ENCODE assay signal across 19 cellular contexts in genomic region chr3:28139967-28140634, GRCh38.
A peak's percentile ranks its signal among the peaks of the same experiment; 100 is the strongest.
DNase-seq lines count a peak whose midpoint lies in the region; ATAC-seq, FAIRE-seq and TF ChIP-seq lines count a peak whose summit lies in the region.
"Had no signal": no experiment of that assay in that cellular context is flagged by ENCODE, and none has a peak within 500 bp of the region (broad histone marks: within the 10 kb centered on the region; RNA-seq: fewer than 3 reads in every experiment).

No MANE protein-coding gene starts in this region.

- H3K9ac ChIP-seq in endodermal cell (ENCODE audit: extremely low read depth, low read length, poor library complexity, severe bottlenecking) = no peak overlapping the region
- H3K9ac ChIP-seq: BLaER1 treated with 17β-estradiol and CSF1 and Interleukin-3, amounts not matched to agents 10 nM and 100 nM had no signal

- no peak overlapping the region for H3K4me3 Mint-ChIP-seq in endodermal cell

- no peak for TF ChIP-seq EP300 in upper lobe of left lung (IDR thresholded peaks at IDR 0.05)

- H3K9me3 Mint-ChIP-seq in endodermal cell = no peaks in the 10 kb centered on the region

- intact Hi-C loops in right cardiac atrium (cut with DNase I) = no loop called here

- peaks cover under 1% of the 10 kb centered on the region for H3K4me1 Mint-ChIP-seq in endodermal cell

- H3K27me3 Mint-ChIP-seq in endodermal cell (ENCODE audit: insufficient read depth) = no peaks in the 10 kb centered on the region

- H3K9me3 ChIP-seq in right cardiac atrium (ENCODE audit: control insufficient read depth, low read length) = no peaks in the 10 kb centered on the region
- H3K9me3 ChIP-seq in upper lobe of left lung = no peaks in the 10 kb centered on the region
- no peaks in the 10 kb centered on the region for H3K9me3 ChIP-seq in endodermal cell (ENCODE audit: control insufficient read depth, low read length)
- H3K9me3 ChIP-seq: BLaER1 treated with 17β-estradiol and CSF1 and Interleukin-3, amounts not matched to agents 10 nM and 100 nM had no signal

- DNase-seq in NCI-H1105 treated with DMSO at 0.1 percent for 48 hours (lab: John Stamatoyannopoulos, UW) = peak; percentile 31
- DNase-seq in NCI-H1105 (lab: John Stamatoyannopoulos, UW) = no peak
- DNase-seq in bronchial epithelial cell (ENCODE audit: low read depth) = peak; percentile 20
- no peak for DNase-seq in right cardiac atrium
- DNase-seq in upper lobe of left lung = no peak
- DNase-seq in endodermal cell = no peak
- no peak for DNase-seq in effector CD4-positive, alpha-beta T cell
- DNase-seq: activated CD4-positive, alpha-beta T cell treated with anti-CD3 and anti-CD28 coated beads, Interleukin-2, amount 50 U/mL, for 1 hour; activated naive CD4-positive, alpha-beta T cell treated with Interleukin-2 at 50 U/mL for 16 hours; Kasumi-1; NCI-H146; nucleus accumbens; stimulated activated CD4-positive, alpha-beta T cell treated with anti-CD3 and anti-CD28 coated beads, Interleukin-4, amount 100 ng/mL, for 1 hour; substantia nigra had no signal

- H3K36me3 ChIP-seq in bronchial epithelial cell (ENCODE audit: control insufficient read depth, insufficient read depth, low read length) (no peaks in the 10 kb centered on the region), upper lobe of left lung (no peaks in the 10 kb centered on the region), endodermal cell (ENCODE audit: control insufficient read depth, insufficient read depth, low read length) (no peaks in the 10 kb centered on the region)
- H3K36me3 ChIP-seq: BLaER1 treated with 17β-estradiol and CSF1 and Interleukin-3, amounts not matched to agents 10 nM and 100 nM had no signal

- no peak overlapping the region for H3K27ac ChIP-seq in right cardiac atrium (ENCODE audit: low read length)
- H3K27ac ChIP-seq in upper lobe of left lung = peak overlapping the region in 3 of 4 donors; percentile 16 to 31 (median 21)
- H3K27ac ChIP-seq in endodermal cell (ENCODE audit: low read depth, low read length) = no peak overlapping the region
- H3K27ac ChIP-seq: 22Rv1; BLaER1 treated with 17β-estradiol and CSF1 and Interleukin-3, amounts not matched to agents 10 nM and 100 nM had no signal

- H3K4me3 ChIP-seq in bronchial epithelial cell (ENCODE audit: low read depth, low read length) (no peak overlapping the region), right cardiac atrium (ENCODE audit: low read length) (no peak overlapping the region), upper lobe of left lung (no peak overlapping the region), endodermal cell (ENCODE audit: low read length) (no peak overlapping the region)
- H3K4me3 ChIP-seq: BLaER1 treated with 17β-estradiol and CSF1 and Interleukin-3, amounts not matched to agents 10 nM and 100 nM; coronary artery had no signal

- TF ChIP-seq CTCF in bronchial epithelial cell (IDR thresholded peaks at IDR 0.05; ENCODE audit: insufficient read depth, low read length, severe bottlenecking) (no peak), upper lobe of left lung (IDR thresholded peaks at IDR 0.05) (no peak), endodermal cell (conservative IDR thresholded peaks at IDR 0.05) (no peak)

- H3K36me3 Mint-ChIP-seq in endodermal cell (ENCODE audit: low read depth) = no peaks in the 10 kb centered on the region

- no peak overlapping the region for H3K27ac Mint-ChIP-seq in endodermal cell

- no peak for TF ChIP-seq POLR2A in upper lobe of left lung (IDR thresholded peaks at IDR 0.05)

- H3K27me3 ChIP-seq in bronchial epithelial cell (ENCODE audit: control insufficient read depth, insufficient read depth, low read length) (no peaks in the 10 kb centered on the region), right cardiac atrium (ENCODE audit: control insufficient read depth, insufficient read depth) (no peaks in the 10 kb centered on the region), upper lobe of left lung (no peaks in the 10 kb centered on the region), endodermal cell (ENCODE audit: control insufficient read depth, insufficient read depth, low read length, poor library complexity, severe bottlenecking) (no peaks in the 10 kb centered on the region)
- H3K27me3 ChIP-seq: BLaER1 treated with 17β-estradiol and CSF1 and Interleukin-3, amounts not matched to agents 10 nM and 100 nM had no signal

- peak; percentile 50 to 54 for ATAC-seq in right cardiac atrium
- ATAC-seq in upper lobe of left lung (ENCODE audit: low FRiP score in 2 of 2) = no peak
- ATAC-seq in HG03520 (IDR thresholded peaks at IDR 0.05; ENCODE audit: unreplicated experiment) = no peak

- H3K4me1 ChIP-seq in right cardiac atrium (ENCODE audit: control insufficient read depth, insufficient read depth, low read length) = no peaks in the 10 kb centered on the region
- peaks cover 0 to 17% (median 4%) of the 10 kb centered on the region in 4 donors for H3K4me1 ChIP-seq in upper lobe of left lung
- H3K4me1 ChIP-seq in endodermal cell (ENCODE audit: control insufficient read depth, insufficient read depth, low read length) = no peaks in the 10 kb centered on the region
- H3K4me1 ChIP-seq: BLaER1 treated with 17β-estradiol and CSF1 and Interleukin-3, amounts not matched to agents 10 nM and 100 nM had no signal

- no peak for FAIRE-seq in bronchial epithelial cell (lab: Jason Lieb, UNC)
- FAIRE-seq: astrocyte had no signal

- 75% methylated on average over 5 of the region's 5 CpGs for WGBS in right cardiac atrium
- 74 to 85% methylated on average over 5 of the region's 5 CpGs for WGBS in upper lobe of left lung, 2 donors
- WGBS in endodermal cell (ENCODE audit: insufficient coverage in 1 of 2, insufficient read length in 1 of 2), 2 experiments = 83 to 96% methylated on average over 3 to 5 of the region's 5 CpGs

Comparison
In these comparisons a context has a peak if more than half of its experiments do, and no peak if none do; other contexts are left out.
1. DNase-seq: peak in NCI-H1105 treated with DMSO at 0.1 percent for 48 hours (single experiment) and bronchial epithelial cell (single experiment); none in NCI-H1105 (single experiment), right cardiac atrium (0 of 3), upper lobe of left lung (0 of 2), endodermal cell (single experiment) and effector CD4-positive, alpha-beta T cell (single experiment).
2. ATAC-seq: peak in right cardiac atrium (2 of 2); none in upper lobe of left lung (0 of 2) and HG03520 (single experiment).
3. H3K27ac ChIP-seq: peak in upper lobe of left lung (3 of 4); none in right cardiac atrium (single experiment) and endodermal cell (single experiment).